In the genomic region with DNA sequence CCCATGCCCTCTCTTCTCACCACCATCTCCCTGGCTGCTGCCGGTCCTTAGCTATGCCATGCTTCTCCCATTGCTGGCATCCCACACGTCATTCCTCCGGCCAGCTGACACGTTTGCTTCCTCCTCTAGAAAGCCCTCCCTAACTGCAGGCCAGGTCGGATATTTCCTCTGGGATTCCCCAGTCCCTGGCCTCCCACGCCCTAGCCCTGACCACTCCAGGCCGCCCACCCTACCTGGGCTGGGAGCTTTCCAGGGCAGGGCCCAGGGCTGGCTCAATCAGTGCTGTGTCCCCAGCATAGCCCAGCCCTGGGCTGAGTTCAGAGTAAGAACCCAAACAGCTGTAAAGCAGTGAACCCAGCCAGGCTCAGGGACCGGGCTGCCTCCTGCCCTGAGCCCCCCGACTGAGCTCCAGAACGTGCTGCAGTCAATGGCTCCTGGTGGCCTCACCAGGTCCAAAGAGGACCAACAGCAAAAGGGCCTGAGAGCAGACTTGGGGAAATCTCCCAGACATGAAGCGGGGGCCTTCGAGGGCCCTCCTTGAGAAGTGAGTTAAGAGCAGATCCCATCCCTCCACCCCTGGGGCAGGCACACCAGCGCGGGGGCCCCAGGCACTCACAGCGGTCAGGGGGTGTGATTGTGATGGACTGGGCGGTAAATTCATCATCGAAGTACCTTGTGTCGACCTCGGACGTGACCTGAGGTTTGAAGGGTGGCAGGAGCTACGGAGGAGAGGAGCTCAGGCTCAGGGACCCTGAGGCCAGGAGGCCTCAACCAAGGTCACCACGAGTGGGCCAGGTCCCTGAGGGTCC, we compare ENCODE assay signal across 23 cellular contexts. TPM values are rescaled to one million over a fixed set of nuclear protein-coding genes. Genes with fewer than 3 reads are reported as not detected.
A peak's percentile ranks its signal among the peaks of the same experiment; 100 is the strongest.
DNase-seq lines count a peak whose midpoint lies in the region; ATAC-seq, FAIRE-seq and TF ChIP-seq lines count a peak whose summit lies in the region.
"Had no signal": no experiment of that assay in that cellular context is flagged by ENCODE, and none has a peak within 500 bp of the region (broad histone marks: within the 10 kb centered on the region; RNA-seq: fewer than 3 reads in every experiment).

No MANE protein-coding gene starts in this region.

- in situ Hi-C loops in K562 (cut with MboI) = no loop called here

- no peaks in the 10 kb centered on the region for H3K9me1 ChIP-seq in K562 (ENCODE audit: control insufficient read depth, insufficient read depth, low read length)

- H3K36me3 Mint-ChIP-seq in GM23338 (ENCODE audit: low read depth) = peaks cover 22% of the 10 kb centered on the region; the same call in 2 of the 3 replicates
- peaks cover 15% of the 10 kb centered on the region for H3K36me3 Mint-ChIP-seq in nephron (ENCODE audit: low read depth)
- peaks cover 14% of the 10 kb centered on the region for H3K36me3 Mint-ChIP-seq in chondrocyte (ENCODE audit: low read depth)
- H3K36me3 Mint-ChIP-seq in T-cell = peaks cover 26% of the 10 kb centered on the region

- H3K4me3 Mint-ChIP-seq in GM23338 = no peak overlapping the region
- peak overlapping the region in 1 of 3 experiments; percentile 58 for H3K4me3 Mint-ChIP-seq in nephron
- H3K4me3 Mint-ChIP-seq in chondrocyte (ENCODE audit: unreplicated experiment) = no peak overlapping the region
- no peak overlapping the region for H3K4me3 Mint-ChIP-seq in T-cell
- H3K4me3 Mint-ChIP-seq: CD8-positive, alpha-beta memory T cell; IgD-negative memory B cell had no signal

- H3K4me3 ChIP-seq in BLaER1 = no peak overlapping the region
- no peak overlapping the region for H3K4me3 ChIP-seq in GM23338
- H3K4me3 ChIP-seq in K562 = no peak overlapping the region
- H3K4me3 ChIP-seq: A549; BLaER1 treated with 17β-estradiol and CSF1 and Interleukin-3, amounts not matched to agents 10 nM and 100 nM; Peyer's patch; SK-N-MC had no signal

- H2AFZ ChIP-seq in GM23338 (no peak overlapping the region), K562 (ENCODE audit: low read depth, low read length) (no peak overlapping the region)

- H3K36me3 ChIP-seq in BLaER1 = peaks cover 74% of the 10 kb centered on the region
- H3K36me3 ChIP-seq in GM23338 (ENCODE audit: insufficient read depth) = no peaks in the 10 kb centered on the region
- peaks cover 65% of the 10 kb centered on the region; the same call in 2 of the 3 replicates for H3K36me3 ChIP-seq in K562 (ENCODE audit: control insufficient read depth, insufficient read depth, low read length)

- peaks cover 71% of the 10 kb centered on the region for H4K20me1 ChIP-seq in BLaER1
- no peaks in the 10 kb centered on the region for H4K20me1 ChIP-seq in GM23338 (replicated peaks; ENCODE audit: insufficient read depth)
- H4K20me1 ChIP-seq in K562 (replicated peaks; ENCODE audit: control insufficient read depth, insufficient read depth, low read length) = no peaks in the 10 kb centered on the region

- WGBS in K562 (ENCODE audit: insufficient coverage, low coverage, missing lambda C conversion rate) = 89% methylated on average over 17 of the region's 22 CpGs

- 0 out of 2 replicates have a peak, but pooled peaks cover 3% of the 10 kb centered on the region for H3F3A ChIP-seq in GM23338 (replicated peaks; ENCODE audit: low read depth)

- no TSS peak for BruUV-seq in K562 (replicated peaks; lab: Mats Ljungman, UMichigan)

- H3K9me2 ChIP-seq in GM23338 (ENCODE audit: insufficient read depth) = no peaks in the 10 kb centered on the region

- TF ChIP-seq POLR2A in K562 (conservative IDR thresholded peaks at IDR 0.05) = no peak

- H3K4me2 ChIP-seq in BLaER1 (no peak overlapping the region), GM23338 (no peak overlapping the region), K562 (ENCODE audit: insufficient read depth, low read length) (no peak overlapping the region)
- H3K4me2 ChIP-seq: A549 had no signal

- TF ChIP-seq RAD21 in K562 (CRISPR knock-in tag; conservative IDR thresholded peaks at IDR 0.05 in 1 of 2, IDR thresholded peaks at IDR 0.05 in 1 of 2) = no peak

- H3K4me1 ChIP-seq in BLaER1 (peaks cover 39% of the 10 kb centered on the region), GM23338 (ENCODE audit: insufficient read depth) (peaks cover 17% of the 10 kb centered on the region), K562 (replicated peaks in 1 of 2; ENCODE audit: control insufficient read depth in 2 of 2, insufficient read depth in 2 of 2, low read length in 2 of 2) (peaks cover 23 to 52% of the 10 kb centered on the region in 2 experiments)

- no peak for TF ChIP-seq EP300 in K562 (IDR thresholded peaks at IDR 0.05; ENCODE audit: low read length)

- H3K79me2 ChIP-seq in GM23338 (replicated peaks; ENCODE audit: insufficient read depth) (no peaks in the 10 kb centered on the region), K562 (ENCODE audit: control insufficient read depth, insufficient read depth, low read length) (no peaks in the 10 kb centered on the region)

- FAIRE-seq in K562 (lab: Jason Lieb, UNC) = no peak
- FAIRE-seq: A549, D721Med, GM12892 had no signal

- intact Hi-C loops in K562 (cut with micrococcal nuclease) = loop anchor here (5.0 kb wide), 1 partner anchor 38 kb away; no protein-coding TSS in a partner anchor

- ATAC-seq in GM23338 = no peak
- no peak for ATAC-seq in K562
- ATAC-seq in T-cell (replicated peaks in 1 of 4) = no peak

- CTCF ChIA-PET in K562 (lab: Yijun Ruan, JAX; ENCODE audit: low intra/inter-chr PET ratio) (no interaction called here), T-cell (lab: Charles Lee) (interaction anchor here in 1 of 2 donors (0.6 kb wide), 1 partner anchor 9 kb away, joined by 5 read pairs; no protein-coding TSS in a partner anchor)

- H3K27me3 ChIP-seq in BLaER1 = no peaks in the 10 kb centered on the region
- H3K27me3 ChIP-seq in GM23338 (ENCODE audit: insufficient read depth) = no peaks in the 10 kb centered on the region
- H3K27me3 ChIP-seq in K562 (ENCODE audit: control insufficient read depth in 2 of 2, insufficient read depth in 2 of 2, low read length in 2 of 2) = no peaks in the 10 kb centered on the region
- H3K27me3 ChIP-seq: BLaER1 treated with 17β-estradiol and CSF1 and Interleukin-3, amounts not matched to agents 10 nM and 100 nM; Peyer's patch had no signal

- POLR2A ChIA-PET in K562 (lab: Yijun Ruan, JAX) (interaction anchor here (0.6 to 0.7 kb wide), 2 partner anchors 38 to 44 kb away, joined by 3 to 6 read pairs; no protein-coding TSS in a partner anchor), T-cell (lab: Charles Lee) (no interaction called here)

- H3K27ac Mint-ChIP-seq in GM23338 = peak overlapping the region; percentile 67
- H3K27ac Mint-ChIP-seq in nephron = peak overlapping the region in 2 of 3 experiments; percentile 50 to 89
- H3K27ac Mint-ChIP-seq in chondrocyte (ENCODE audit: unreplicated experiment) = no peak overlapping the region
- no peak overlapping the region for H3K27ac Mint-ChIP-seq in T-cell
- H3K27ac Mint-ChIP-seq: CD8-positive, alpha-beta memory T cell had no signal

- H3K9ac ChIP-seq in BLaER1 (no peak overlapping the region), K562 (ENCODE audit: insufficient read depth in 1 of 2, low read depth in 2 of 2, low read length in 2 of 2) (no peak overlapping the region)

- H3K27me3 Mint-ChIP-seq in GM23338 (ENCODE audit: insufficient read depth, low read depth, poor library complexity) (peaks cover 17% of the 10 kb centered on the region), nephron (ENCODE audit: low read depth) (no peaks in the 10 kb centered on the region), chondrocyte (ENCODE audit: low read depth) (no peaks in the 10 kb centered on the region), T-cell (no peaks in the 10 kb centered on the region)
- H3K27me3 Mint-ChIP-seq: CD8-positive, alpha-beta memory T cell; IgD-negative memory B cell had no signal

- H3K4me1 Mint-ChIP-seq in GM23338 (peaks cover 25% of the 10 kb centered on the region), nephron (peaks cover 14% of the 10 kb centered on the region), chondrocyte (ENCODE audit: low read depth) (peaks cover 22% of the 10 kb centered on the region), T-cell (peaks cover 2 to 5% (median 4%) of the 10 kb centered on the region in 3 donors)
- H3K4me1 Mint-ChIP-seq: IgD-negative memory B cell had no signal

- no peaks in the 10 kb centered on the region for H3K9me3 ChIP-seq in BLaER1
- no peaks in the 10 kb centered on the region for H3K9me3 ChIP-seq in K562 (replicated peaks; ENCODE audit: control insufficient read depth, insufficient read depth, low read depth, low read length)
- H3K9me3 ChIP-seq: A549; BLaER1 treated with 17β-estradiol and CSF1 and Interleukin-3, amounts not matched to agents 10 nM and 100 nM; Peyer's patch had no signal

- H3K27ac ChIP-seq in BLaER1 (peak overlapping the region; percentile 4; the same call in 1 of the 2 replicates), GM23338 (ENCODE audit: low read depth) (no peak overlapping the region), K562 (ENCODE audit: extremely low read depth, low read depth, low read length) (no peak overlapping the region)
- H3K27ac ChIP-seq: A549; BLaER1 treated with 17β-estradiol and CSF1 and Interleukin-3, amounts not matched to agents 10 nM and 100 nM; Peyer's patch; SK-N-MC had no signal

- DNase-seq in GM23338 (ENCODE audit: low spot score) (no peak), K562 (ENCODE audit: extremely low read depth in 1 of 4, low spot score in 3 of 4) (no peak), chondrocyte (ENCODE audit: low spot score) (no peak), T-cell (no peak)
- no peak for DNase-seq in stimulated activated CD4-positive, alpha-beta T cell treated with anti-CD3 and anti-CD28 coated beads, Interleukin-1b, Interleukin-23, amount 100 ng/mL, for 48 hours
- DNase-seq in activated CD8-positive, alpha-beta memory T cell treated with anti-CD3 and anti-CD28 coated beads, Interleukin-2, amount 50 U/mL, for 48 hours = no peak
- DNase-seq: CD8-positive, alpha-beta memory T cell; H7; MM.1S; NCI-H1092 treated with DMSO at 0.1 percent for 48 hours; NCI-H2081 treated with DMSO at 0.1 percent for 48 hours; NCI-H446 treated with DMSO at 0.1 percent for 48 hours; Peyer's patch; SHP77 had no signal

- H3K9me3 Mint-ChIP-seq in GM23338 (no peaks in the 10 kb centered on the region), nephron (no peaks in the 10 kb centered on the region), chondrocyte (ENCODE audit: low read depth) (no peaks in the 10 kb centered on the region), T-cell (no peaks in the 10 kb centered on the region)
- H3K9me3 Mint-ChIP-seq: CD8-positive, alpha-beta memory T cell; IgD-negative memory B cell had no signal

- no peak for TF ChIP-seq CTCF in GM23338 (conservative IDR thresholded peaks at IDR 0.05; ENCODE audit: low read depth in 2 of 2)
- TF ChIP-seq CTCF in K562 (IDR thresholded peaks at IDR 0.05 in 2 of 3, conservative IDR thresholded peaks at IDR 0.05 in 1 of 3; ENCODE audit: insufficient read depth in 2 of 3, low read depth in 1 of 3, low read length in 3 of 3) = no peak
- TF ChIP-seq CTCF in nephron (IDR thresholded peaks at IDR 0.05; ENCODE audit: unreplicated experiment in 3 of 3) = no peak
- TF ChIP-seq CTCF in chondrocyte (IDR thresholded peaks at IDR 0.05) = no peak

RNA-seq across cellular contexts. Expression of gene CCNP, which starts 8.1 kb away (rescaled TPM):
- 0.39 and 7.1 TPM in 2 replicates for total RNA-seq in GM23338 (2014; rRNA removed; shearing (Covaris generic))
- 2.2 and 3.3 TPM in 2 replicates for polyA plus RNA-seq in GM23338 (2016; fragmentation: Nextera tagmentation; extraction: Ambion mirVana)
- total RNA-seq in K562 (2011; cell fraction: chromatin; rRNA removed; ENCODE audit: low replicate concordance) = 0.21 TPM in 1 of 2 replicates, not detected in the other
- total RNA-seq in K562 (2011; cell fraction: nucleolus; rRNA removed) = not detected in 2 replicates
- not detected in 2 replicates for total RNA-seq in K562 (2011; cell fraction: nucleoplasm; rRNA removed)
- total RNA-seq in K562 (2014; rRNA removed) = 0.08 TPM in 1 of 2 replicates, not detected in the other
- total RNA-seq in K562 (2014; rRNA removed; fragmentation: Illumina TruSeq; extraction: Trizol) = not detected in 2 replicates
- not detected in 2 replicates for total RNA-seq in K562 (2015; rRNA removed; fragmentation: Illumina TruSeq; extraction: Trizol)
- not detected in 2 replicates for total RNA-seq in K562 (2021)
- 0.04 TPM in 1 of 2 replicates, not detected in the other for polyA plus RNA-seq in K562 (2011; rRNA removed)
- polyA plus RNA-seq in K562 (2011; cell fraction: cytosol; rRNA removed) = 0.03 and 0.21 TPM in 2 replicates
- 0.09 and 0.24 TPM in 2 replicates for polyA plus RNA-seq in K562 (2011; cell fraction: nucleus; rRNA removed)
- 0.14 TPM in 1 of 2 replicates, not detected in the other for polyA plus RNA-seq in K562 (2012)
- not detected in 2 replicates for polyA plus RNA-seq in K562 (2014; fragmentation: Illumina TruSeq; extraction: Trizol)
- not detected for polyA plus RNA-seq in K562 (2014; fragmentation: Nextera tagmentation; extraction: Ambion mirVana)
- 0.19 and 0.32 TPM in 2 replicates for polyA plus RNA-seq in K562 (2014; rRNA removed)
- polyA minus RNA-seq in K562 (2011; rRNA and poly(A)+ RNA removed) = not detected in 2 replicates
- not detected in 2 replicates for polyA minus RNA-seq in K562 (2011; cell fraction: cytosol; rRNA and poly(A)+ RNA removed)
- not detected in 2 replicates for polyA minus RNA-seq in K562 (2011; cell fraction: nucleus; rRNA and poly(A)+ RNA removed)
- 0.52 to 0.73 TPM (median 0.59 TPM) in 3 replicates for total RNA-seq in chondrocyte
- total RNA-seq in T-cell = 1 to 10 TPM in 4 of 5 donors, under 1 TPM in 1; 0.82 to 2.3 (median 1.2) TPM
- total RNA-seq: LHCN-M2 had no signal
- polyA plus RNA-seq: CD8-positive, alpha-beta memory T cell; IgD-negative memory B cell had no signal

RNA-seq across cellular contexts. Expression of gene TTC9B, which starts 16.4 kb away (rescaled TPM):
- 0.35 and 0.63 TPM in 2 replicates for total RNA-seq in GM23338 (2014; rRNA removed; shearing (Covaris generic))
- polyA plus RNA-seq in GM23338 (2016; fragmentation: Nextera tagmentation; extraction: Ambion mirVana) = 0.23 and 1.0 TPM in 2 replicates
- total RNA-seq in K562 (2011; cell fraction: chromatin; rRNA removed; ENCODE audit: low replicate concordance) = not detected in 2 replicates
- 0.33 TPM in 1 of 2 replicates, not detected in the other for total RNA-seq in K562 (2011; cell fraction: nucleolus; rRNA removed)
- total RNA-seq in K562 (2011; cell fraction: nucleoplasm; rRNA removed) = not detected in 2 replicates
- total RNA-seq in K562 (2014; rRNA removed) = not detected in 2 replicates
- total RNA-seq in K562 (2014; rRNA removed; fragmentation: Illumina TruSeq; extraction: Trizol) = not detected in 2 replicates
- total RNA-seq in K562 (2015; rRNA removed; fragmentation: Illumina TruSeq; extraction: Trizol) = not detected in 2 replicates
- total RNA-seq in K562 (2021) = not detected in 2 replicates
- 0.03 and 0.14 TPM in 2 replicates for polyA plus RNA-seq in K562 (2011; rRNA removed)
- 0.01 TPM in 1 of 2 replicates, not detected in the other for polyA plus RNA-seq in K562 (2011; cell fraction: cytosol; rRNA removed)
- 0.18 TPM in 1 of 2 replicates, not detected in the other for polyA plus RNA-seq in K562 (2011; cell fraction: nucleus; rRNA removed)
- 0.04 TPM in 1 of 2 replicates, not detected in the other for polyA plus RNA-seq in K562 (2012)
- not detected in 2 replicates for polyA plus RNA-seq in K562 (2014; fragmentation: Illumina TruSeq; extraction: Trizol)
- polyA plus RNA-seq in K562 (2014; fragmentation: Nextera tagmentation; extraction: Ambion mirVana) = under 1 TPM in 1 of 2 experiments, not detected in 1; 0.06 TPM
- not detected in 2 replicates for polyA plus RNA-seq in K562 (2014; rRNA removed)
- polyA minus RNA-seq in K562 (2011; rRNA and poly(A)+ RNA removed) = not detected in 2 replicates
- polyA minus RNA-seq in K562 (2011; cell fraction: cytosol; rRNA and poly(A)+ RNA removed) = not detected in 2 replicates
- polyA minus RNA-seq in K562 (2011; cell fraction: nucleus; rRNA and poly(A)+ RNA removed) = not detected in 2 replicates
- total RNA-seq in chondrocyte = not detected in 3 replicates
- not detected for total RNA-seq in T-cell
- total RNA-seq: CD8-positive, alpha-beta memory T cell; H7; LHCN-M2; Peyer's patch had no signal
- polyA plus RNA-seq: A549; CD8-positive, alpha-beta memory T cell; IgD-negative memory B cell had no signal

RNA-seq across cellular contexts. Expression of gene MAP3K10, which starts 43.4 kb away (rescaled TPM):
- total RNA-seq in GM23338 (2014; rRNA removed; shearing (Covaris generic)) = 13.7 and 14.5 TPM in 2 replicates
- polyA plus RNA-seq in GM23338 (2016; fragmentation: Nextera tagmentation; extraction: Ambion mirVana) (5.4 and 5.9 TPM in 2 replicates), K562 (2011; rRNA removed) (1.9 and 3.3 TPM in 2 replicates), K562 (2014; fragmentation: Illumina TruSeq; extraction: Trizol) (1.4 and 3.9 TPM in 2 replicates), K562 (2014; fragmentation: Nextera tagmentation; extraction: Ambion mirVana) (under 1 TPM in 1 of 2 experiments, not detected in 1; 0.01 TPM), K562 (2014; rRNA removed) (6.0 and 7.3 TPM in 2 replicates)
- total RNA-seq in K562 (2011; cell fraction: chromatin; rRNA removed; ENCODE audit: low replicate concordance) = 10.1 and 28.7 TPM in 2 replicates
- total RNA-seq in K562 (2011; cell fraction: nucleolus; rRNA removed) = 16.7 and 18.8 TPM in 2 replicates
- 14.9 and 18.2 TPM in 2 replicates for total RNA-seq in K562 (2011; cell fraction: nucleoplasm; rRNA removed)
- total RNA-seq in K562 (2014; rRNA removed) (6.4 TPM in 2 replicates), K562 (2014; rRNA removed; fragmentation: Illumina TruSeq; extraction: Trizol) (0.86 and 1.6 TPM in 2 replicates), K562 (2015; rRNA removed; fragmentation: Illumina TruSeq; extraction: Trizol) (3.6 and 3.9 TPM in 2 replicates), K562 (2021) (8.0 TPM in 2 replicates), chondrocyte (20.0 to 22.7 TPM (median 21.0 TPM) in 3 replicates), T-cell (10 to 100 TPM; 20.9 to 39.6 (median 33.0) TPM)
- polyA plus RNA-seq in K562 (2011; cell fraction: cytosol; rRNA removed) = 2.3 and 5.5 TPM in 2 replicates
- 23.5 and 27.3 TPM in 2 replicates for polyA plus RNA-seq in K562 (2011; cell fraction: nucleus; rRNA removed)
- polyA plus RNA-seq in K562 (2012) = 5.9 and 7.2 TPM in 2 replicates
- polyA minus RNA-seq in K562 (2011; rRNA and poly(A)+ RNA removed) = 1.2 and 2.3 TPM in 2 replicates
- 6.0 and 8.8 TPM in 2 replicates for polyA minus RNA-seq in K562 (2011; cell fraction: cytosol; rRNA and poly(A)+ RNA removed)
- 6.1 and 7.6 TPM in 2 replicates for polyA minus RNA-seq in K562 (2011; cell fraction: nucleus; rRNA and poly(A)+ RNA removed)

RNA-seq across cellular contexts. Expression of gene AKT2, which starts 50.5 kb away (rescaled TPM):
- total RNA-seq in GM23338 (2014; rRNA removed; shearing (Covaris generic)) = 105 and 123 TPM in 2 replicates
- polyA plus RNA-seq in GM23338 (2016; fragmentation: Nextera tagmentation; extraction: Ambion mirVana) = 16.6 and 17.6 TPM in 2 replicates
- 290 and 653 TPM in 2 replicates for total RNA-seq in K562 (2011; cell fraction: chromatin; rRNA removed; ENCODE audit: low replicate concordance)
- 340 and 358 TPM in 2 replicates for total RNA-seq in K562 (2011; cell fraction: nucleolus; rRNA removed)
- total RNA-seq in K562 (2011; cell fraction: nucleoplasm; rRNA removed) = 338 and 343 TPM in 2 replicates
- total RNA-seq in K562 (2014; rRNA removed) = 61.1 and 83.7 TPM in 2 replicates
- total RNA-seq in K562 (2014; rRNA removed; fragmentation: Illumina TruSeq; extraction: Trizol) = 44.7 and 55.7 TPM in 2 replicates
- total RNA-seq in K562 (2015; rRNA removed; fragmentation: Illumina TruSeq; extraction: Trizol) = 67.4 and 67.7 TPM in 2 replicates
- 120 and 127 TPM in 2 replicates for total RNA-seq in K562 (2021)
- 90.8 and 133 TPM in 2 replicates for polyA plus RNA-seq in K562 (2011; rRNA removed)
- polyA plus RNA-seq in K562 (2011; cell fraction: cytosol; rRNA removed) = 112 and 119 TPM in 2 replicates
- 493 and 545 TPM in 2 replicates for polyA plus RNA-seq in K562 (2011; cell fraction: nucleus; rRNA removed)
- polyA plus RNA-seq in K562 (2012) = 76.0 and 79.7 TPM in 2 replicates
- 108 and 132 TPM in 2 replicates for polyA plus RNA-seq in K562 (2014; fragmentation: Illumina TruSeq; extraction: Trizol)
- 1 to 10 TPM; 1.1 TPM for polyA plus RNA-seq in K562 (2014; fragmentation: Nextera tagmentation; extraction: Ambion mirVana)
- polyA plus RNA-seq in K562 (2014; rRNA removed) = 85.4 and 108 TPM in 2 replicates
- 47.0 and 54.6 TPM in 2 replicates for polyA minus RNA-seq in K562 (2011; rRNA and poly(A)+ RNA removed)
- 48.0 and 50.7 TPM in 2 replicates for polyA minus RNA-seq in K562 (2011; cell fraction: cytosol; rRNA and poly(A)+ RNA removed)
- polyA minus RNA-seq in K562 (2011; cell fraction: nucleus; rRNA and poly(A)+ RNA removed) = 66.6 and 101 TPM in 2 replicates
- total RNA-seq in chondrocyte = 99.9 to 136 TPM (median 100 TPM) in 3 replicates
- 100 to 1,000 TPM; 169 to 218 (median 172) TPM for total RNA-seq in T-cell

Comparison
In these comparisons a context has a peak if more than half of its experiments do, and no peak if none do; other contexts are left out.
1. H3K27ac Mint-ChIP-seq: peak in GM23338 (single experiment) and nephron (2 of 3); none in chondrocyte (single experiment) and T-cell (0 of 2).